ENCODE assay signal across 7 cellular contexts in genomic region chr7:73614937-73615336, GRCh38. TPM values are rescaled to one million over a fixed set of nuclear protein-coding genes. Genes with fewer than 3 reads are reported as not detected.
"Had no signal": no experiment of that assay in that cellular context is flagged by ENCODE, and none has a peak within 500 bp of the region (broad histone marks: within the 10 kb centered on the region; RNA-seq: fewer than 3 reads in every experiment).

No MANE protein-coding gene starts in this region.

RNA-seq across cellular contexts. Expression of gene MLXIPL, which starts 9.4 kb away (rescaled TPM):
- total RNA-seq: dermis blood vessel endothelial cell, endothelial cell of umbilical vein, epithelial cell of proximal tubule, fibroblast of lung, fibroblast of villous mesenchyme, frontal cortex, glomerular endothelial cell had no signal
- polyA plus RNA-seq: endothelial cell of umbilical vein, fibroblast of lung had no signal
